ENCODE assay signal across 8 cellular contexts in the genomic region with DNA sequence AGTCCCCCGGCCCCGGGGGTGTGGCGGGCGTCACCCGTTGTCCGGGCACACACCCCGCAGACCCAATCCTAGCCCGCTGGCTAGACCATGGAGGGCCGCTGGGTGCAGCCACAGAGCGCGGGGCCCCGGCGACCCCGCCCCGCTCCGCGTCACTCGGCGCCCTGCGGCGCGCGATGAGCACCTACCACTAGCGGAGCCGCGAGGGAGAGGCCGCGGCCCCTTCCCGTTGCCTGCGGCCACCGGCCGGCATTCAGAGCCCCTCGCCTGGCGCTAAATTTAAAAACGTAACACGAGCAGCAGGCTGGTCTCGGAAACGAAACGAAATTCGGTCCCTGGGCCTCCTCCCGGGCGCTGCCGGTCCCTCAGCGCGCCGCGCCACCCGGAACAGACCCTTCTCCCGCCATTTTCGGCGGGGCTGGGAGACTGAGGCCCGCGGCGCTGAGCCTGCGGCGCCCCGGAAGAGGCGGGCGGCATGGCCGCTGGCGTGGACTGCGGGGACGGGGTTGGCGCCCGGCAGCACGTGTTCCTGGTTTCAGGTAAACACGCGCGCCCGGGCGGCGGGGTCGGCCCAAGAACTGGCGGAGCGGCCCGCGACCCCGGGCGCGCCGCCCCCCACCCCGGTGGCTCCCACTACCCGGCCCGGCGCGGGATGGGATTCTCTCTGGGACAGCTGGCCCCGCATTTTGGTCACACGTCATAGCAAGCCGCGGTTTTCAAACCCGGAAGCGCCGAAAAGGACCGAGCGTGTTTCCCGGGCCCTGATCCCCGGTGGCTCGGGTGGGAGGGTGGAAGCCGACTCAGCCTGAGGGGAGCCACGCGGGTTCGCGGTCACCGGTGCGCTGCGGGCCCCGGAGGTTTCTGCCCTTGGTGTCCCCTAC. TPM values are rescaled to one million over a fixed set of nuclear protein-coding genes. Genes with fewer than 3 reads are reported as not detected.
DNase-seq lines count a peak whose midpoint lies in the region; ATAC-seq and TF ChIP-seq lines count a peak whose summit lies in the region.

RNASEH2B (plus strand) TSS at position 187 of the 878 bp plus-strand sequence; CDS start at position 473, 286 bp downstream.

- H3K4me1 ChIP-seq in SJSA1 (replicated peaks) = peaks cover 26% of the 10 kb centered on the region
- H3K4me1 ChIP-seq in gastroesophageal sphincter = peaks cover 0 to 56% (median 14%) of the 10 kb centered on the region in 3 donors
- H3K4me1 ChIP-seq in thoracic aorta (ENCODE audit: control insufficient read depth in 1 of 2, low read depth in 2 of 2) = peaks cover 3 to 40% of the 10 kb centered on the region in 2 donors

- peak within 1 kb of the TSS; percentile 70 for H3K4me3 ChIP-seq in SJSA1
- peak within 1 kb of the TSS; percentile 81 to 90 for H3K4me3 ChIP-seq in gastroesophageal sphincter
- peak within 1 kb of the TSS; percentile 94 for H3K4me3 ChIP-seq in thoracic aorta

- TF ChIP-seq EP300 in gastroesophageal sphincter (IDR thresholded peaks at IDR 0.05) = no peak

- H3K27ac ChIP-seq in SJSA1 = peak within 1 kb of the TSS; percentile 92
- peak within 1 kb of the TSS; percentile 66 to 97 (median 94) for H3K27ac ChIP-seq in gastroesophageal sphincter
- peak within 1 kb of the TSS; percentile 71 to 86 for H3K27ac ChIP-seq in thoracic aorta

- H3K27me3 ChIP-seq in SJSA1 (replicated peaks) = no peaks in the 10 kb centered on the region
- H3K27me3 ChIP-seq in gastroesophageal sphincter = no peaks in the 10 kb centered on the region
- H3K27me3 ChIP-seq in thoracic aorta (replicated peaks; ENCODE audit: insufficient read depth) = no peaks in the 10 kb centered on the region

- DNase-seq in Daoy (ENCODE audit: low read depth) (peak; percentile 73), KG1 (lab: John Stamatoyannopoulos, UW) (peak; percentile 61), SJSA1 (ENCODE audit: low read depth in 1 of 2, low spot score in 2 of 2) (peak; percentile 64 to 85), occipital lobe (lab: John Stamatoyannopoulos, UW) (peak; percentile 72), thoracic aorta (ENCODE audit: low spot score) (peak; percentile 13)
- peak; percentile 39 to 68 (median 59) for DNase-seq in activated naive CD4-positive, alpha-beta T cell (lab: John Stamatoyannopoulos, UW)

- H3K9me3 ChIP-seq in SJSA1 (replicated peaks) (no peaks in the 10 kb centered on the region), gastroesophageal sphincter (no peaks in the 10 kb centered on the region), thoracic aorta (no peaks in the 10 kb centered on the region)

- TF ChIP-seq CTCF in gastroesophageal sphincter (IDR thresholded peaks at IDR 0.05) = peak in 3 of 4 experiments; percentile 3 to 33 (median 30)
- peak; percentile 27 for TF ChIP-seq CTCF in thoracic aorta (IDR thresholded peaks at IDR 0.05)

- ATAC-seq in GM21717 (IDR thresholded peaks at IDR 0.05; ENCODE audit: unreplicated experiment) = peak; percentile 69
- ATAC-seq in gastroesophageal sphincter = peak; percentile 87
- peak; percentile 58 for ATAC-seq in thoracic aorta (ENCODE audit: insufficient number of reproducible peaks, low FRiP score, low read depth)

- peak; percentile 50 to 56 for TF ChIP-seq POLR2A in gastroesophageal sphincter (IDR thresholded peaks at IDR 0.05)

- WGBS in gastroesophageal sphincter (ENCODE audit: low coverage in 1 of 2), 2 donors = no CpG with 5 or more reads among the region's 107 CpGs

- H3K36me3 ChIP-seq in SJSA1 = peaks cover 5% of the 10 kb centered on the region; the same call in 1 of the 2 replicates
- H3K36me3 ChIP-seq in gastroesophageal sphincter = no peaks in the 10 kb centered on the region
- no peaks in the 10 kb centered on the region for H3K36me3 ChIP-seq in thoracic aorta

RNA-seq across cellular contexts. Expression of gene RNASEH2B, which starts in this region (rescaled TPM):
- 66.3 and 73.8 TPM in 2 replicates for total RNA-seq in Daoy (2014; rRNA removed; shearing (Covaris generic))
- total RNA-seq in SJSA1 (2014; rRNA removed; shearing (Covaris generic)) = 40.9 and 54.3 TPM in 2 replicates
- 10 to 100 TPM; 31.6 to 76.5 (median 51.6) TPM for total RNA-seq in gastroesophageal sphincter
- 272 TPM for total RNA-seq in occipital lobe
- total RNA-seq in thoracic aorta = 10 to 100 TPM; 37.2 to 79.7 TPM

Comparison
In these comparisons a context has a peak if more than half of its experiments do, and no peak if none do; other contexts are left out.
1. Peak in every context shown above with its lines: DNase-seq, ATAC-seq, H3K4me3 ChIP-seq and H3K27ac ChIP-seq.
2. DNase-seq: peak in every context shown above with its lines; median percentile 74 in SJSA1; 73 in Daoy; 72 in occipital lobe; 61 in KG1; 59 in activated naive CD4-positive, alpha-beta T cell; 13 in thoracic aorta.